Comparison of ENCODE assay signal across 11 cellular contexts in the genomic region with DNA sequence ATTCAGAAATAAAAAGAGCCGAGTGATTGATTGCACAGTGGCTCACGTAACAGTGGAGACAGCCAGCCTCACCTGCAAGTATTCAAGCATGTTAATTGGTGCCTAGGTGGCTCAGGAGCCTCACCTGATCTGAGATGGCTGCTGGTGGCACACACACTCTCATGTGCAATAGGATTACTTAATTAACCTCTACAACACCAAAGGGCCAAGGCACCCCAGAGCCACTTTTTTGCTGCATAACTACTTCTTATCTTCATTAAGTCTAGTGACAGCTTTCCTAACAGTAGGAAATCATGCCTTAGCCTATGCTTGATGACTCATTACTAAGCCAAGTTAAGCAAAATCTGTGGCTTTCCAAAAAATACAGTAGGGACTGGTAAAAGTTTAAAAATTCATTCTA.
DNase-seq lines count a peak whose midpoint lies in the region; ATAC-seq and TF ChIP-seq lines count a peak whose summit lies in the region.
"Had no signal": no experiment of that assay in that cellular context is flagged by ENCODE, and none has a peak within 500 bp of the region (broad histone marks: within the 10 kb centered on the region; RNA-seq: fewer than 3 reads in every experiment).

No MANE protein-coding gene starts in this region.

- TF ChIP-seq POLR2A in Peyer's patch (IDR thresholded peaks at IDR 0.05), result no peak

- peak; percentile 58 for DNase-seq in NCI-H345 (lab: John Stamatoyannopoulos, UW)
- no peak for DNase-seq in NCI-H345 treated with DMSO at 0.1 percent for 48 hours (lab: John Stamatoyannopoulos, UW; ENCODE audit: unreplicated experiment)
- peak; percentile 65 for DNase-seq in NCI-H2081 treated with DMSO at 0.1 percent for 48 hours (lab: John Stamatoyannopoulos, UW)
- peak; percentile 19 for DNase-seq in brain microvascular endothelial cell
- DNase-seq in putamen (ENCODE audit: low spot score), result peak; percentile 30
- DNase-seq in Peyer's patch, result no peak
- no peak for DNase-seq in SK-N-DZ (ENCODE audit: low spot score)
- DNase-seq: activated CD8-positive, alpha-beta memory T cell treated with anti-CD3 and anti-CD28 coated beads for 24 hours; kidney glomerular epithelial cell; testis had no signal

- H3K27me3 ChIP-seq in brain microvascular endothelial cell (replicated peaks), result no peaks in the 10 kb centered on the region
- no peaks in the 10 kb centered on the region for H3K27me3 ChIP-seq in Peyer's patch
- H3K27me3 ChIP-seq: testis had no signal

- TF ChIP-seq CTCF in brain microvascular endothelial cell (IDR thresholded peaks at IDR 0.05; ENCODE audit: low read depth, low read length, missing control alignments) (no peak), Peyer's patch (IDR thresholded peaks at IDR 0.05) (no peak)

- no peaks in the 10 kb centered on the region for H3K36me3 ChIP-seq in brain microvascular endothelial cell (replicated peaks)
- H3K36me3 ChIP-seq in Peyer's patch, result no peaks in the 10 kb centered on the region

- H3K4me1 ChIP-seq in Peyer's patch, result peaks cover 0 to 5% (median 0%) of the 10 kb centered on the region in 4 donors
- H3K4me1 ChIP-seq: testis had no signal

- in situ Hi-C loops in brain microvascular endothelial cell (cut with HindIII; ENCODE audit: low pct_ligation_motif_present, low sequenced_read_pairs), result no loop called here

- peak overlapping the region; percentile 50 for H3K27ac ChIP-seq in brain microvascular endothelial cell
- no peak overlapping the region for H3K27ac ChIP-seq in Peyer's patch
- H3K27ac ChIP-seq: testis had no signal

- H3K9me3 ChIP-seq in Peyer's patch, result no peaks in the 10 kb centered on the region
- H3K9me3 ChIP-seq: testis had no signal

- H3K4me3 ChIP-seq in brain microvascular endothelial cell (ENCODE audit: low read depth, low read length) (no peak overlapping the region), Peyer's patch (no peak overlapping the region)
- H3K4me3 ChIP-seq: testis had no signal

- no peak for ATAC-seq in GM18498 (IDR thresholded peaks at IDR 0.05; ENCODE audit: unreplicated experiment)

Comparison
In these comparisons a context has a peak if more than half of its experiments do, and no peak if none do; other contexts are left out.
1. DNase-seq: peak in NCI-H345 (single experiment), NCI-H2081 treated with DMSO at 0.1 percent for 48 hours (single experiment), brain microvascular endothelial cell (single experiment) and putamen (single experiment); none in NCI-H345 treated with DMSO at 0.1 percent for 48 hours (single experiment), Peyer's patch (0 of 3) and SK-N-DZ (single experiment).